In genomic region chr16:2156025-2156848, GRCh38 we compare ENCODE assay signal across 8 cellular contexts. TPM values are rescaled to one million over a fixed set of nuclear protein-coding genes. Genes with fewer than 3 reads are reported as not detected.
DNase-seq lines count a peak whose midpoint lies in the region; ATAC-seq and TF ChIP-seq lines count a peak whose summit lies in the region.

No MANE protein-coding gene starts in this region.

- 4% methylated on average over 38 of the region's 41 CpGs for WGBS in prostate gland

- H3K27me3 ChIP-seq in HAP-1 (ENCODE audit: low read depth) (no peaks in the 10 kb centered on the region), prostate gland (replicated peaks; ENCODE audit: insufficient read depth) (no peaks in the 10 kb centered on the region)

- peak overlapping the region; percentile 42 to 78 for H3K27ac ChIP-seq in prostate gland

- no peaks in the 10 kb centered on the region; the same call in 1 of the 2 replicates for H3K27me3 Mint-ChIP-seq in WTC11 (ENCODE audit: low read depth)

- ATAC-seq in WTC11 = no peak
- no peak for ATAC-seq in HG03342 (IDR thresholded peaks at IDR 0.05; ENCODE audit: unreplicated experiment)

- peaks cover 41% of the 10 kb centered on the region for H3K4me1 Mint-ChIP-seq in WTC11

- in situ Hi-C loops in HAP-1 (cut with MboI; ENCODE audit: low sequenced_read_pairs) = no loop called here

- H3K36me3 ChIP-seq in HAP-1 (replicated peaks) (peaks cover 39% of the 10 kb centered on the region), prostate gland (no peaks in the 10 kb centered on the region)

- no peaks in the 10 kb centered on the region for H3K9me3 ChIP-seq in HAP-1
- no peaks in the 10 kb centered on the region for H3K9me3 ChIP-seq in prostate gland

- intact Hi-C loops in prostate gland (cut with DNase I) = loop anchor here (5.0 kb wide), 1 partner anchor 96 kb away; the partner anchor contains the start of gene ECI1
- intact Hi-C loops in posterior vena cava (cut with DNase I) = no loop called here

- CTCF ChIA-PET in WTC11 (lab: Charles Lee) = interaction anchor here (0.6 to 1.7 kb wide), 10 partner anchors 10 to 1630 kb away, joined by 3 to 16 read pairs (median 5); partner anchors contain the start of gene MAPK8IP3

- H3K27ac Mint-ChIP-seq in WTC11 = peak overlapping the region; percentile 93

- H3K36me3 Mint-ChIP-seq in WTC11 = peaks cover 35% of the 10 kb centered on the region

- DNase-seq in AG08395 (ENCODE audit: low spot score) (peak; percentile 45), HAP-1 (ENCODE audit: low spot score in 2 of 2) (peak; percentile 32 to 62), WTC11 (ENCODE audit: low spot score) (no peak), fibroblast of pulmonary artery (ENCODE audit: low read depth) (peak; percentile 65), prostate gland (ENCODE audit: low spot score) (no peak), posterior vena cava (ENCODE audit: low spot score) (no peak), NCI-H1436 (lab: John Stamatoyannopoulos, UW) (no peak)

- TF ChIP-seq CTCF in WTC11 (IDR thresholded peaks at IDR 0.05) = no peak
- no peak for TF ChIP-seq CTCF in fibroblast of pulmonary artery (IDR thresholded peaks at IDR 0.05; ENCODE audit: low read length, missing control alignments)
- no peak for TF ChIP-seq CTCF in prostate gland (IDR thresholded peaks at IDR 0.05)

- peak overlapping the region; percentile 99 for H3K4me3 Mint-ChIP-seq in WTC11

- POLR2A ChIA-PET in WTC11 (lab: Charles Lee) = interaction anchor here (0.6 to 1.5 kb wide), 23 partner anchors 10 to 374 kb away, joined by 3 to 10 read pairs (median 4); partner anchors contain the start of genes AMDHD2, BRICD5, ECI1 and GFER

- no peak for TF ChIP-seq POLR2A in prostate gland (IDR thresholded peaks at IDR 0.05)

- H3K4me1 ChIP-seq in HAP-1 = peaks cover 22% of the 10 kb centered on the region
- peaks cover 28% of the 10 kb centered on the region for H3K4me1 ChIP-seq in prostate gland (replicated peaks)

- no peaks in the 10 kb centered on the region for H3K9me3 Mint-ChIP-seq in WTC11

- H3K4me3 ChIP-seq in HAP-1 = peak overlapping the region; percentile 100
- H3K4me3 ChIP-seq in fibroblast of pulmonary artery (replicated peaks; ENCODE audit: low read depth, low read length) = peak overlapping the region; percentile 91
- peak overlapping the region; percentile 66 to 87 for H3K4me3 ChIP-seq in prostate gland

TF ChIP-seq in WTC11, 78 proteins besides CTCF, POLR2A, EP300 and RAD21:
- TF ChIP-seq GTF2I (CRISPR knock-in tag; conservative IDR thresholded peaks at IDR 0.05) (no peak), ZNF671 (CRISPR knock-in tag; IDR thresholded peaks at IDR 0.05) (no peak), PRDM15 (CRISPR knock-in tag; IDR thresholded peaks at IDR 0.05) (no peak), FOXK1 (CRISPR knock-in tag; IDR thresholded peaks at IDR 0.05) (no peak), ATF1 (CRISPR knock-in tag; IDR thresholded peaks at IDR 0.05) (no peak), ARID4B (CRISPR knock-in tag; IDR thresholded peaks at IDR 0.05; ENCODE audit: borderline replicate concordance) (no peak), NR3C1 (CRISPR knock-in tag; conservative IDR thresholded peaks at IDR 0.05; ENCODE audit: low read depth) (no peak), CDX4 (CRISPR knock-in tag; IDR thresholded peaks at IDR 0.05; ENCODE audit: borderline replicate concordance) (no peak), ZNF232 (CRISPR knock-in tag; IDR thresholded peaks at IDR 0.05) (no peak), MYBL2 (CRISPR knock-in tag; IDR thresholded peaks at IDR 0.05) (no peak), GABPB1 (CRISPR knock-in tag; IDR thresholded peaks at IDR 0.05) (no peak), TEAD1 (CRISPR knock-in tag; IDR thresholded peaks at IDR 0.05) (no peak)

RNA-seq across cellular contexts. Expression of gene TRAF7, which starts 0.7 kb away (rescaled TPM):
- total RNA-seq in WTC11 (2021) (148 to 159 TPM (median 152 TPM) in 3 replicates), prostate gland (10 to 100 TPM; 40.0 to 51.5 TPM), posterior vena cava (10 to 100 TPM; 56.7 to 62.0 TPM)

RNA-seq across cellular contexts. Expression of gene RAB26, which starts 7.8 kb away (rescaled TPM):
- total RNA-seq in WTC11 (2021) = 6.2 to 7.3 TPM (median 6.9 TPM) in 3 replicates
- 1 to 10 TPM; 1.8 to 5.1 TPM for total RNA-seq in prostate gland
- under 1 TPM in 1 of 2 donors, not detected in 1; 0.28 TPM for total RNA-seq in posterior vena cava

RNA-seq across cellular contexts. Expression of gene PKD1, which starts 20.5 kb away (rescaled TPM):
- total RNA-seq in WTC11 (2021) = 96.8 to 102 TPM (median 98.9 TPM) in 3 replicates
- total RNA-seq in prostate gland = 100 to 1,000 TPM; 205 to 349 TPM
- total RNA-seq in posterior vena cava = 100 to 1,000 TPM; 177 to 181 TPM

RNA-seq across cellular contexts. Expression of gene CASKIN1, which starts 40.2 kb away (rescaled TPM):
- total RNA-seq in WTC11 (2021) (9.4 to 15.7 TPM (median 11.3 TPM) in 3 replicates), prostate gland (1 to 10 TPM in 1 of 2 donors, under 1 TPM in 1; 0.77 to 5.3 TPM), posterior vena cava (under 1 TPM in 1 of 2 donors, not detected in 1; 0.05 TPM)

RNA-seq across cellular contexts. Expression of gene MLST8, which starts 49.0 kb away (rescaled TPM):
- total RNA-seq in WTC11 (2021) (71.6 to 76.1 TPM (median 75.9 TPM) in 3 replicates), prostate gland (100 to 1,000 TPM in 1 of 2 donors, 10 to 100 TPM in 1; 55.9 to 110 TPM), posterior vena cava (10 to 100 TPM; 16.6 to 21.4 TPM)

Comparison
In these comparisons a context has a peak if more than half of its experiments do, and no peak if none do; other contexts are left out.
1. DNase-seq: peak in AG08395 (single experiment), HAP-1 (2 of 2) and fibroblast of pulmonary artery (single experiment); none in WTC11 (single experiment), prostate gland (single experiment), posterior vena cava (single experiment) and NCI-H1436 (single experiment).
2. Peak in every context shown above with its lines, with median percentiles within 50 percentile points of each other: H3K4me3 ChIP-seq.